Comparison of ENCODE assay signal across 8 cellular contexts in the genomic region with DNA sequence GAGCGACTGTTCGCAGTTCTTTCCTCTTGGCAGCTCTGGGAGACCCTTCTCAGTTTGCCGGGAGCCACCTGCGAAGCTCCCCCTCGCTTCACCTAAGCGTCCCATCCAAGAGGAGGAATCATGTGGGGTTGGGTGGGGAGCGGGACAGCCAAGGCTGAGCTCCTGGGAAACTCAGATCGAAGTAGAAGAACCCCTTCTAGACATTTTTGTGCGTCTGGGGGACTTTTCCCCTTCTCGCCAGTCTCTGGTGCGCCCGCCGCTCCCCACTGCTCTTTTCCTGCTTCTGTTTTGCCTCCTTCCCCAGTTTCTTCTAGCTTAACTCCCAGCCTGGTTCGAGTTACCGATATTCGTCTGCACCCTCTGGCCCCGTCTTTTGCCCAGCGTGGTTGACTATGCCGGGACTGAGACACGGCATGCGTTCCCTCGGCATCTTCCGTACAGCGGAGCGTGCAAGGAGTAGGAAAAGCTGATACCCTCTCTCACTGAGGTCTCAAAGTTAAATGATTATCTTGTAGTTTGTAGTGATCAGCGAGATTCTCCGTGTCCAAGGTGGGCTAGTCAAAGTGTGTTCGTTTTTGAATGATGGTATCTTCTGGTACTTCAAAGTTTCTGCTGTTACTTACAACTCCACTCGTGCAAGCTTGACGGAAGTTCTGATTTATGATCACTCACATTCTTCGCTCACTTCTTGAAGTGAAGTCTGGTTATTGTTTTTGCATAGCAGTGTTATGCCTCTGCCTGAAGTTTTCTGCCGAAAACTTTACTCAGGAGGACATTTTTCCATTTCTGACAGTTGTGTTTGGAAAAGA. TPM values are rescaled to one million over a fixed set of nuclear protein-coding genes. Genes with fewer than 3 reads are reported as not detected.
DNase-seq lines count a peak whose midpoint lies in the region; ATAC-seq and TF ChIP-seq lines count a peak whose summit lies in the region.

No MANE protein-coding gene starts in this region.

- DNase-seq in Karpas-422 = peak; percentile 87
- DNase-seq in chondrocyte (ENCODE audit: low spot score) = no peak
- DNase-seq in left colon = peak; percentile 28 to 55
- DNase-seq in stimulated activated CD4-positive, alpha-beta T cell treated with anti-CD3 and anti-CD28 coated beads, Interleukin-4, amount 100 ng/mL, for 24 hours = peak; percentile 45
- no peak for DNase-seq in NCI-H2196 treated with DMSO at 0.1 percent for 48 hours (lab: John Stamatoyannopoulos, UW; ENCODE audit: unreplicated experiment)

- H3K36me3 ChIP-seq in DOHH2 (ENCODE audit: control insufficient read depth, low read length) (no peaks in the 10 kb centered on the region), Karpas-422 (ENCODE audit: insufficient read depth, low read length) (no peaks in the 10 kb centered on the region)

- H3K27me3 ChIP-seq in DOHH2 (ENCODE audit: control insufficient read depth, low read length) = no peaks in the 10 kb centered on the region
- H3K27me3 ChIP-seq in Karpas-422 (ENCODE audit: low read length) = no peaks in the 10 kb centered on the region

- H3K27me3 Mint-ChIP-seq in chondrocyte (ENCODE audit: low read depth) = no peaks in the 10 kb centered on the region

- H3K9me2 ChIP-seq in DOHH2 (replicated peaks; ENCODE audit: control insufficient read depth, low read length) = no peaks in the 10 kb centered on the region
- H3K9me2 ChIP-seq in Karpas-422 (replicated peaks; ENCODE audit: insufficient read depth, low read length) = no peaks in the 10 kb centered on the region

- intact Hi-C loops in left colon (cut with DNase I, micrococcal nuclease) = no loop called here

- no peaks in the 10 kb centered on the region for H3K9me3 Mint-ChIP-seq in chondrocyte (ENCODE audit: low read depth)

- H3K27ac ChIP-seq in DOHH2 (ENCODE audit: low read depth, low read length) (peak overlapping the region; percentile 19; the same call in 1 of the 2 replicates), Karpas-422 (ENCODE audit: low read length) (peak overlapping the region; percentile 66)

- peak overlapping the region; percentile 96 for H3K4me3 Mint-ChIP-seq in chondrocyte (ENCODE audit: unreplicated experiment)

- H3K27ac Mint-ChIP-seq in chondrocyte (ENCODE audit: unreplicated experiment) = peak overlapping the region; percentile 97

- H3F3A ChIP-seq in DOHH2 (ENCODE audit: control insufficient read depth, insufficient read depth) = no peaks in the 10 kb centered on the region

- no peaks in the 10 kb centered on the region for H3K9me3 ChIP-seq in DOHH2 (ENCODE audit: control insufficient read depth, insufficient read depth, low read length)
- H3K9me3 ChIP-seq in Karpas-422 (ENCODE audit: low read length) = no peaks in the 10 kb centered on the region

- H3K4me3 ChIP-seq in DOHH2 (ENCODE audit: low read length) (peak overlapping the region; percentile 83), Karpas-422 (ENCODE audit: low read length) (peak overlapping the region; percentile 79), WI38 (ENCODE audit: low read depth, low read length) (peak overlapping the region; percentile 89)

- peaks cover 37% of the 10 kb centered on the region for H3K4me1 Mint-ChIP-seq in chondrocyte (ENCODE audit: low read depth)

- H4K20me1 ChIP-seq in DOHH2 (ENCODE audit: control insufficient read depth, insufficient read depth, low read depth, low read length) (no peaks in the 10 kb centered on the region), Karpas-422 (ENCODE audit: insufficient read depth, low read depth, low read length) (no peaks in the 10 kb centered on the region)

- no peaks in the 10 kb centered on the region for H3K36me3 Mint-ChIP-seq in chondrocyte (ENCODE audit: low read depth)

- peak overlapping the region; percentile 80 for H3K9ac ChIP-seq in Karpas-422 (ENCODE audit: low read length)

- H3K4me2 ChIP-seq in DOHH2 (ENCODE audit: low read length) (peak overlapping the region; percentile 93), Karpas-422 (ENCODE audit: low read depth, low read length, poor library complexity, severe bottlenecking) (peak overlapping the region; percentile 82)

- peak overlapping the region; percentile 94 for H2AFZ ChIP-seq in Karpas-422 (ENCODE audit: low read length)

- H3K79me2 ChIP-seq in DOHH2 (ENCODE audit: control insufficient read depth, low read length) = peaks cover 77% of the 10 kb centered on the region
- H3K79me2 ChIP-seq in Karpas-422 (ENCODE audit: low read length) = peaks cover 88% of the 10 kb centered on the region

- H3K4me1 ChIP-seq in DOHH2 (ENCODE audit: control insufficient read depth, low read length) (peaks cover 24% of the 10 kb centered on the region), Karpas-422 (ENCODE audit: low read length) (peaks cover 35% of the 10 kb centered on the region)

- TF ChIP-seq CTCF in DOHH2 (IDR thresholded peaks at IDR 0.05; ENCODE audit: low read depth, low read length, poor library complexity, severe bottlenecking) (no peak), WI38 (IDR thresholded peaks at IDR 0.05; ENCODE audit: low read depth, low read length) (no peak), chondrocyte (IDR thresholded peaks at IDR 0.05) (no peak)

- peak; percentile 29 for ATAC-seq in GM21717 (IDR thresholded peaks at IDR 0.05; ENCODE audit: unreplicated experiment)
- ATAC-seq in left colon = peak; percentile 40

RNA-seq across cellular contexts. Expression of a gene that starts 0.7 kb away (rescaled TPM):
- 12.3 and 30.8 TPM in 2 replicates for total RNA-seq in Karpas-422 (2014; rRNA removed; shearing (Covaris generic); ENCODE audit: low replicate concordance)
- 6.5 to 12.2 TPM (median 8.7 TPM) in 3 replicates for total RNA-seq in chondrocyte
- total RNA-seq in left colon = 10 to 100 TPM in 1 of 2 donors, 1 to 10 TPM in 1; 9.3 to 14.3 TPM

RNA-seq across cellular contexts. Expression of a gene that starts 1.1 kb away (rescaled TPM):
- 35.0 and 80.8 TPM in 2 replicates for total RNA-seq in Karpas-422 (2014; rRNA removed; shearing (Covaris generic); ENCODE audit: low replicate concordance)
- total RNA-seq in chondrocyte (56.0 to 71.7 TPM (median 60.0 TPM) in 3 replicates), left colon (10 to 100 TPM; 28.4 to 32.4 TPM)

Comparison
In these comparisons a context has a peak if more than half of its experiments do, and no peak if none do; other contexts are left out.
1. DNase-seq: peak in Karpas-422 (single experiment), left colon (2 of 2) and stimulated activated CD4-positive, alpha-beta T cell treated with anti-CD3 and anti-CD28 coated beads, Interleukin-4, amount 100 ng/mL, for 24 hours (single experiment); none in chondrocyte (single experiment) and NCI-H2196 treated with DMSO at 0.1 percent for 48 hours (single experiment).
2. Peak in every context shown above with its lines, with median percentiles within 50 percentile points of each other: H3K4me3 ChIP-seq.